In genomic region chr9:70113403-70114022, GRCh38 we compare ENCODE assay signal across 7 cellular contexts.
A peak's percentile ranks its signal among the peaks of the same experiment; 100 is the strongest.
DNase-seq lines count a peak whose midpoint lies in the region; ATAC-seq and TF ChIP-seq lines count a peak whose summit lies in the region.

No MANE protein-coding gene starts in this region.

- DNase-seq in ELR (ENCODE audit: low read depth) (peak; percentile 74), LHCN-M2 (ENCODE audit: low read depth) (peak; percentile 70), fibroblast of gingiva (ENCODE audit: low read depth) (peak; percentile 67), neural crest cell (ENCODE audit: low read depth, low spot score) (peak; percentile 32)

- H3K79me2 ChIP-seq in SU-DHL-6 (ENCODE audit: insufficient read depth, low read length), result no peaks in the 10 kb centered on the region

- no peak overlapping the region for H3K4me3 Mint-ChIP-seq in neural crest cell

- peaks cover 5% of the 10 kb centered on the region for H3K4me1 Mint-ChIP-seq in neural crest cell

- no peak overlapping the region for H3K4me3 ChIP-seq in SU-DHL-6 (ENCODE audit: insufficient read depth, low read length, poor library complexity, severe bottlenecking)

- H3K27me3 Mint-ChIP-seq in neural crest cell (ENCODE audit: low read depth), result no peaks in the 10 kb centered on the region

- ATAC-seq in GM21381 (IDR thresholded peaks at IDR 0.05; ENCODE audit: unreplicated experiment), result peak; percentile 61
- ATAC-seq in activated CD4-positive, CD25-positive, alpha-beta regulatory T cell treated with anti-CD3 and anti-CD28 coated beads, Interleukin-2, amount 50 U/mL, for 24 hours, result no peak

- H3K36me3 ChIP-seq in SU-DHL-6 (ENCODE audit: low read length), result no peaks in the 10 kb centered on the region

- no peak overlapping the region for H3K27ac Mint-ChIP-seq in neural crest cell (ENCODE audit: unreplicated experiment)

- no peak overlapping the region for H3K9ac ChIP-seq in SU-DHL-6 (ENCODE audit: low read length)

- H3K4me2 ChIP-seq in SU-DHL-6 (ENCODE audit: low read depth, low read length, poor library complexity, severe bottlenecking), result no peak overlapping the region

- no peaks in the 10 kb centered on the region for H3K27me3 ChIP-seq in SU-DHL-6 (ENCODE audit: low read length)

- H3K9me3 ChIP-seq in SU-DHL-6 (ENCODE audit: insufficient read depth, low read length), result no peaks in the 10 kb centered on the region

- no peaks in the 10 kb centered on the region for H4K20me1 ChIP-seq in SU-DHL-6 (ENCODE audit: low read depth, low read length)

- H2AFZ ChIP-seq in SU-DHL-6 (ENCODE audit: low read depth, low read length, severe bottlenecking), result no peak overlapping the region

- H3K27ac ChIP-seq in SU-DHL-6 (ENCODE audit: low read depth, low read length), result no peak overlapping the region

- H3K9me2 ChIP-seq in SU-DHL-6 (replicated peaks; ENCODE audit: insufficient read depth, low read length), result no peaks in the 10 kb centered on the region

- TF ChIP-seq CTCF in SU-DHL-6 (IDR thresholded peaks at IDR 0.05; ENCODE audit: insufficient read depth, low read length, poor library complexity, severe bottlenecking) (peak; percentile 57), neural crest cell (conservative IDR thresholded peaks at IDR 0.05) (peak; percentile 73)

- H3K36me3 Mint-ChIP-seq in neural crest cell (ENCODE audit: low read depth), result no peaks in the 10 kb centered on the region

- H3F3A ChIP-seq in SU-DHL-6 (ENCODE audit: insufficient read depth), result no peaks in the 10 kb centered on the region

- no peaks in the 10 kb centered on the region for H3K9me3 Mint-ChIP-seq in neural crest cell
